Comparison of ENCODE assay signal across 11 cellular contexts in genomic region chr1:8006037-8006963, GRCh38. TPM values are rescaled to one million over a fixed set of nuclear protein-coding genes. Genes with fewer than 3 reads are reported as not detected.
A peak's percentile ranks its signal among the peaks of the same experiment; 100 is the strongest.
DNase-seq lines count a peak whose midpoint lies in the region; ATAC-seq and TF ChIP-seq lines count a peak whose summit lies in the region.
"Had no signal": no experiment of that assay in that cellular context is flagged by ENCODE, and none has a peak within 500 bp of the region (broad histone marks: within the 10 kb centered on the region; RNA-seq: fewer than 3 reads in every experiment).

No MANE protein-coding gene starts in this region.

- H3K4me3 ChIP-seq in GM23338 (no peak overlapping the region), endodermal cell (ENCODE audit: low read length) (no peak overlapping the region), sigmoid colon (no peak overlapping the region), Karpas-422 (ENCODE audit: low read length) (no peak overlapping the region)
- H3K4me3 ChIP-seq: SK-N-MC had no signal

- H3K4me3 Mint-ChIP-seq in GM23338 (no peak overlapping the region), endodermal cell (no peak overlapping the region)

- TF ChIP-seq CTCF in GM23338 (conservative IDR thresholded peaks at IDR 0.05; ENCODE audit: low read depth in 2 of 2) (no peak), endodermal cell (conservative IDR thresholded peaks at IDR 0.05) (no peak), sigmoid colon (IDR thresholded peaks at IDR 0.05) (no peak)

- intact Hi-C loops in sigmoid colon (cut with DNase I): no loop called here

- H3K27ac ChIP-seq in GM23338 (ENCODE audit: low read depth) (peak overlapping the region; percentile 82), endodermal cell (ENCODE audit: low read depth, low read length) (no peak overlapping the region), sigmoid colon (peak overlapping the region; percentile 74 to 84 (median 80)), Karpas-422 (ENCODE audit: low read length) (no peak overlapping the region)
- H3K27ac ChIP-seq: SK-N-MC had no signal

- H3K4me1 ChIP-seq in GM23338 (ENCODE audit: insufficient read depth) (peaks cover 40% of the 10 kb centered on the region), endodermal cell (ENCODE audit: control insufficient read depth, insufficient read depth, low read length) (peaks cover 16% of the 10 kb centered on the region), sigmoid colon (peaks cover 0 to 26% (median 19%) of the 10 kb centered on the region in 4 donors), Karpas-422 (ENCODE audit: low read length) (no peaks in the 10 kb centered on the region)

- no peak overlapping the region for H3K4me2 ChIP-seq in GM23338
- H3K4me2 ChIP-seq in Karpas-422 (ENCODE audit: low read depth, low read length, poor library complexity, severe bottlenecking): no peak overlapping the region

- no peaks in the 10 kb centered on the region for H3K9me3 Mint-ChIP-seq in GM23338
- H3K9me3 Mint-ChIP-seq in endodermal cell: no peaks in the 10 kb centered on the region

- peaks cover 35% of the 10 kb centered on the region for H3K4me1 Mint-ChIP-seq in GM23338
- peaks cover 44% of the 10 kb centered on the region for H3K4me1 Mint-ChIP-seq in endodermal cell

- DNase-seq in GM23338 (ENCODE audit: low spot score) (no peak), NCI-H2196 treated with DMSO at 0.1 percent for 48 hours (lab: John Stamatoyannopoulos, UW; ENCODE audit: unreplicated experiment) (peak; percentile 75), endodermal cell (no peak), sigmoid colon (no peak), Karpas-422 (no peak), SKM-1 (lab: John Stamatoyannopoulos, UW; ENCODE audit: unreplicated experiment) (no peak)
- DNase-seq: DND-41, left cardiac atrium had no signal

- no peak for TF ChIP-seq EP300 in sigmoid colon (IDR thresholded peaks at IDR 0.05)

- H3K9me3 ChIP-seq in endodermal cell (ENCODE audit: control insufficient read depth, low read length): no peaks in the 10 kb centered on the region
- no peaks in the 10 kb centered on the region for H3K9me3 ChIP-seq in sigmoid colon
- no peaks in the 10 kb centered on the region for H3K9me3 ChIP-seq in Karpas-422 (ENCODE audit: low read length)

- H4K20me1 ChIP-seq in GM23338 (replicated peaks; ENCODE audit: insufficient read depth) (peaks cover 4% of the 10 kb centered on the region; the same call in 1 of the 2 replicates), Karpas-422 (ENCODE audit: insufficient read depth, low read depth, low read length) (no peaks in the 10 kb centered on the region)

- no peak for TF ChIP-seq POLR2A in sigmoid colon (IDR thresholded peaks at IDR 0.05)

- H3F3A ChIP-seq in GM23338 (replicated peaks; ENCODE audit: low read depth): peaks cover 16% of the 10 kb centered on the region

- H3K9me2 ChIP-seq in GM23338 (ENCODE audit: insufficient read depth): no peaks in the 10 kb centered on the region
- no peaks in the 10 kb centered on the region for H3K9me2 ChIP-seq in Karpas-422 (replicated peaks; ENCODE audit: insufficient read depth, low read length)

- H3K27me3 Mint-ChIP-seq in GM23338 (ENCODE audit: insufficient read depth, low read depth, poor library complexity) (no peaks in the 10 kb centered on the region), endodermal cell (ENCODE audit: insufficient read depth) (no peaks in the 10 kb centered on the region)

- WGBS in endodermal cell (ENCODE audit: insufficient coverage in 1 of 2, insufficient read length in 1 of 2), 2 experiments: 92 to 94% methylated on average over 8 to 12 of the region's 12 CpGs
- 82 to 88% methylated on average over 12 of the region's 12 CpGs for WGBS in sigmoid colon, 2 donors

- H3K27me3 ChIP-seq in GM23338 (ENCODE audit: insufficient read depth) (no peaks in the 10 kb centered on the region), endodermal cell (ENCODE audit: control insufficient read depth, insufficient read depth, low read length, poor library complexity, severe bottlenecking) (no peaks in the 10 kb centered on the region), sigmoid colon (no peaks in the 10 kb centered on the region), Karpas-422 (ENCODE audit: low read length) (no peaks in the 10 kb centered on the region)

- H3K9ac ChIP-seq in endodermal cell (ENCODE audit: extremely low read depth, low read length, poor library complexity, severe bottlenecking): no peak overlapping the region
- no peak overlapping the region for H3K9ac ChIP-seq in Karpas-422 (ENCODE audit: low read length)

- H2AFZ ChIP-seq in GM23338 (no peak overlapping the region), Karpas-422 (ENCODE audit: low read length) (no peak overlapping the region)

- H3K36me3 Mint-ChIP-seq in GM23338 (ENCODE audit: low read depth): peaks cover 12% of the 10 kb centered on the region
- H3K36me3 Mint-ChIP-seq in endodermal cell (ENCODE audit: low read depth): peaks cover 24% of the 10 kb centered on the region

- no peak for ATAC-seq in GM23338
- no peak for ATAC-seq in HG03095 (IDR thresholded peaks at IDR 0.05; ENCODE audit: unreplicated experiment)
- ATAC-seq in HG02571 (IDR thresholded peaks at IDR 0.05; ENCODE audit: unreplicated experiment): no peak

- peak overlapping the region; percentile 84 for H3K27ac Mint-ChIP-seq in GM23338
- peak overlapping the region; percentile 85 for H3K27ac Mint-ChIP-seq in endodermal cell

- peaks cover 1% of the 10 kb centered on the region; the same call in 1 of the 2 replicates for H3K36me3 ChIP-seq in GM23338 (ENCODE audit: insufficient read depth)
- peaks cover 21% of the 10 kb centered on the region for H3K36me3 ChIP-seq in endodermal cell (ENCODE audit: control insufficient read depth, insufficient read depth, low read length)
- peaks cover 6 to 23% (median 8%) of the 10 kb centered on the region in 4 donors for H3K36me3 ChIP-seq in sigmoid colon
- no peaks in the 10 kb centered on the region for H3K36me3 ChIP-seq in Karpas-422 (ENCODE audit: insufficient read depth, low read length)

- H3K79me2 ChIP-seq in GM23338 (replicated peaks; ENCODE audit: insufficient read depth) (no peaks in the 10 kb centered on the region; the same call in 1 of the 2 replicates), Karpas-422 (ENCODE audit: low read length) (no peaks in the 10 kb centered on the region)

TF ChIP-seq in GM23338, 12 proteins besides CTCF, POLR2A, EP300 and RAD21 (continues in another document):
- TF ChIP-seq ZNF114 (CRISPR knock-in tag; IDR thresholded peaks at IDR 0.05) (no peak), EZH2 (IDR thresholded peaks at IDR 0.05; ENCODE audit: low read depth, unreplicated experiment) (no peak)

RNA-seq across cellular contexts. Expression of gene ERRFI1, which starts 19.8 kb away (rescaled TPM):
- total RNA-seq in GM23338 (2014; rRNA removed; shearing (Covaris generic)): 51.3 and 59.8 TPM in 2 replicates
- polyA plus RNA-seq in GM23338 (2016; fragmentation: Nextera tagmentation; extraction: Ambion mirVana): 19.7 and 22.9 TPM in 2 replicates
- 10 to 100 TPM; 61.4 to 72.5 TPM for total RNA-seq in endodermal cell
- 49.4 TPM for polyA plus RNA-seq in endodermal cell (2013, experiment 1 of 2)
- 46.4 TPM for polyA plus RNA-seq in endodermal cell (2013, experiment 2 of 2)
- 100 to 1,000 TPM in 2 of 4 donors, 10 to 100 TPM in 2; 81.1 to 131 (median 101) TPM for total RNA-seq in sigmoid colon
- polyA plus RNA-seq in sigmoid colon: 10 to 100 TPM; 28.4 to 45.3 (median 28.8) TPM
- total RNA-seq in Karpas-422 (2014; rRNA removed; shearing (Covaris generic); ENCODE audit: low replicate concordance): not detected in 2 replicates

RNA-seq across cellular contexts. Expression of gene PARK7, which starts 44.8 kb away (rescaled TPM):
- 178 and 184 TPM in 2 replicates for total RNA-seq in GM23338 (2014; rRNA removed; shearing (Covaris generic))
- 592 and 679 TPM in 2 replicates for polyA plus RNA-seq in GM23338 (2016; fragmentation: Nextera tagmentation; extraction: Ambion mirVana)
- 100 to 1,000 TPM; 304 to 378 TPM for total RNA-seq in endodermal cell
- polyA plus RNA-seq in endodermal cell (2013, experiment 1 of 2): 288 TPM
- polyA plus RNA-seq in endodermal cell (2013, experiment 2 of 2): 280 TPM
- 100 to 1,000 TPM; 176 to 252 (median 222) TPM for total RNA-seq in sigmoid colon
- polyA plus RNA-seq in sigmoid colon: 100 to 1,000 TPM; 243 to 270 (median 243) TPM
- 146 and 207 TPM in 2 replicates for total RNA-seq in Karpas-422 (2014; rRNA removed; shearing (Covaris generic); ENCODE audit: low replicate concordance)

Comparison
In these comparisons a context has a peak if more than half of its experiments do, and no peak if none do; other contexts are left out.
1. H3K27ac ChIP-seq: peak in GM23338 (single experiment) and sigmoid colon (4 of 4); none in endodermal cell (single experiment) and Karpas-422 (single experiment).
2. RNA of gene ERRFI1, which starts 19.8 kb away (total RNA-seq): 81.1 to 131 TPM in sigmoid colon, 61.4 to 72.5 TPM in endodermal cell and 51.3 to 59.8 TPM in GM23338; not detected in Karpas-422; every median in the first group is over 10 times any median in the second.